Comparison of ENCODE assay signal across 36 cellular contexts in genomic region chr7:29229946-29230345, GRCh38.
"Had no signal": no experiment of that assay in that cellular context is flagged by ENCODE, and none has a peak within 500 bp of the region (broad histone marks: within the 10 kb centered on the region; RNA-seq: fewer than 3 reads in every experiment).

No MANE protein-coding gene starts in this region.

- DNase-seq: activated CD4-positive, alpha-beta memory T cell treated with anti-CD3 and anti-CD28 coated beads, Interleukin-2, amount 10 ng/mL, durations not matched to agents 7 days and 5 days; activated CD4-positive, alpha-beta T cell treated with anti-CD3 and anti-CD28 coated beads for 1 hour; activated CD4-positive, alpha-beta T cell treated with anti-CD3 and anti-CD28 coated beads for 36 hours; activated CD4-positive, alpha-beta T cell treated with anti-CD3 and anti-CD28 coated beads for 48 hours; activated CD4-positive, alpha-beta T cell treated with anti-CD3 and anti-CD28 coated beads, Interleukin-2, amount 10 ng/mL, durations not matched to agents 7 days and 5 days; activated CD4-positive, alpha-beta T cell treated with anti-CD3 and anti-CD28 coated beads, Interleukin-2, amount 50 U/mL, for 48 hours; activated CD4-positive, CD25-positive, alpha-beta regulatory T cell; activated CD8-positive, alpha-beta memory T cell treated with anti-CD3 and anti-CD28 coated beads for 24 hours; activated CD8-positive, alpha-beta memory T cell treated with anti-CD3 and anti-CD28 coated beads, Interleukin-2, amount 10 ng/mL, durations not matched to agents 7 days and 5 days; activated CD8-positive, alpha-beta memory T cell treated with anti-CD3 and anti-CD28 coated beads, Interleukin-2, amount 50 U/mL, for 48 hours; activated CD8-positive, alpha-beta T cell treated with anti-CD3 and anti-CD28 coated beads, Interleukin-2, amount 10 ng/mL, durations not matched to agents 7 days and 5 days; activated effector memory CD4-positive, alpha-beta T cell treated with Interleukin-2 at 50 U/mL for 16 hours; activated gamma-delta T cell; activated naive CD4-positive, alpha-beta T cell treated with anti-CD3 and anti-CD28 coated beads, Interleukin-2, amount 10 ng/mL, durations not matched to agents 7 days and 5 days; activated naive CD4-positive, alpha-beta T cell treated with Interleukin-2 at 50 U/mL for 16 hours; activated naive CD8-positive, alpha-beta T cell treated with anti-CD3 and anti-CD28 coated beads, Interleukin-2, amount 10 ng/mL, durations not matched to agents 7 days and 5 days; activated naive CD8-positive, alpha-beta T cell treated with anti-CD3 and anti-CD28 coated beads, Interleukin-2, amount 50 U/mL, for 24 hours; activated T-cell treated with anti-CD3 and anti-CD28 coated beads, Interleukin-2, amount 50 U/mL, for 24 hours; activated T-cell treated with anti-CD3 and anti-CD28 coated beads, Interleukin-2, amount 50 U/mL, for 48 hours; amygdala; anterior cingulate cortex; caudate nucleus; T-helper 2 cell; T-helper 9 cell; WERI-Rb-1 had no signal

- H3K27me3 ChIP-seq: ascending aorta, cardiac muscle cell had no signal

- H3K4me3 ChIP-seq: ascending aorta, cardiac muscle cell had no signal

- H3K9me3 Mint-ChIP-seq: activated CD4-positive, alpha-beta memory T cell treated with anti-CD3 and anti-CD28 coated beads, Interleukin-2, amount 10 ng/mL, durations not matched to agents 7 days and 5 days; activated CD4-positive, alpha-beta T cell treated with anti-CD3 and anti-CD28 coated beads, Interleukin-2, amount 10 ng/mL, durations not matched to agents 7 days and 5 days; activated naive CD4-positive, alpha-beta T cell treated with anti-CD3 and anti-CD28 coated beads, Interleukin-2, amount 10 ng/mL, durations not matched to agents 7 days and 5 days; activated naive CD4-positive, alpha-beta T cell treated with anti-CD3 and anti-CD28 coated beads, Interleukin-2, amount 50 U/mL, for 24 hours; activated naive CD8-positive, alpha-beta T cell treated with anti-CD3 and anti-CD28 coated beads, Interleukin-2, amount 50 U/mL, for 24 hours; activated T-cell treated with anti-CD3 and anti-CD28 coated beads, Interleukin-2, amount 50 U/mL, for 24 hours; activated T-helper 2 cell treated with anti-CD3 and anti-CD28 coated beads, Interferon-gamma antibody, Interleukin-2, Interleukin-4, amounts not matched to agents 10 μg/mL and 5 μg/mL and 100 μg/mL, durations not matched to agents 14 hours and 24 hours and 36 hours; central memory CD8-positive, alpha-beta T cell; T-helper 1 cell treated with Interleukin-12 subunit alpha and Interleukin-12 subunit beta and Interleukin-4 antibody, amounts not matched to agents 30 μg/mL and 1 μg/mL, for 36 hours; T-helper 2 cell treated with Interferon-gamma antibody and Interleukin-4, amounts not matched to agents 5 μg/mL and 100 μg/mL, for 36 hours had no signal

- H3K27ac Mint-ChIP-seq: activated CD4-positive, alpha-beta memory T cell treated with anti-CD3 and anti-CD28 coated beads, Interleukin-2, amount 10 ng/mL, durations not matched to agents 7 days and 5 days; activated CD4-positive, alpha-beta T cell treated with anti-CD3 and anti-CD28 coated beads for 36 hours; activated CD4-positive, alpha-beta T cell treated with anti-CD3 and anti-CD28 coated beads, Interleukin-2, amount 10 ng/mL, durations not matched to agents 7 days and 5 days; activated CD8-positive, alpha-beta memory T cell treated with anti-CD3 and anti-CD28 coated beads, Interleukin-2, amount 10 ng/mL, durations not matched to agents 7 days and 5 days; activated CD8-positive, alpha-beta T cell treated with anti-CD3 and anti-CD28 coated beads, Interleukin-2, amount 10 ng/mL, durations not matched to agents 7 days and 5 days; activated naive CD4-positive, alpha-beta T cell treated with anti-CD3 and anti-CD28 coated beads, Interleukin-2, amount 10 ng/mL, durations not matched to agents 7 days and 5 days; activated naive CD4-positive, alpha-beta T cell treated with anti-CD3 and anti-CD28 coated beads, Interleukin-2, amount 50 U/mL, for 24 hours; activated naive CD8-positive, alpha-beta T cell; activated naive CD8-positive, alpha-beta T cell treated with anti-CD3 and anti-CD28 coated beads, Interleukin-2, amount 10 ng/mL, durations not matched to agents 7 days and 5 days; activated naive CD8-positive, alpha-beta T cell treated with anti-CD3 and anti-CD28 coated beads, Interleukin-2, amount 50 U/mL, for 24 hours; activated T-cell treated with anti-CD3 and anti-CD28 coated beads, Interleukin-2, amount 50 U/mL, for 24 hours; activated T-helper 2 cell treated with anti-CD3 and anti-CD28 coated beads, Interferon-gamma antibody, Interleukin-2, Interleukin-4, amounts not matched to agents 10 μg/mL and 5 μg/mL and 100 μg/mL, durations not matched to agents 14 hours and 24 hours and 36 hours; T-helper 1 cell treated with Interleukin-12 subunit alpha and Interleukin-12 subunit beta and Interleukin-4 antibody, amounts not matched to agents 30 μg/mL and 1 μg/mL, for 36 hours; T-helper 2 cell treated with Interferon-gamma antibody and Interleukin-4, amounts not matched to agents 5 μg/mL and 100 μg/mL, for 36 hours; WTC11 had no signal

- H3K27me3 Mint-ChIP-seq: activated CD4-positive, alpha-beta memory T cell treated with anti-CD3 and anti-CD28 coated beads, Interleukin-2, amount 10 ng/mL, durations not matched to agents 7 days and 5 days; activated CD8-positive, alpha-beta memory T cell treated with anti-CD3 and anti-CD28 coated beads, Interleukin-2, amount 10 ng/mL, durations not matched to agents 7 days and 5 days; activated naive CD4-positive, alpha-beta T cell treated with anti-CD3 and anti-CD28 coated beads, Interleukin-2, amount 10 ng/mL, durations not matched to agents 7 days and 5 days; activated naive CD4-positive, alpha-beta T cell treated with anti-CD3 and anti-CD28 coated beads, Interleukin-2, amount 50 U/mL, for 24 hours; activated naive CD8-positive, alpha-beta T cell treated with anti-CD3 and anti-CD28 coated beads, Interleukin-2, amount 50 U/mL, for 24 hours; activated T-cell treated with anti-CD3 and anti-CD28 coated beads, Interleukin-2, amount 50 U/mL, for 24 hours; brain; central memory CD8-positive, alpha-beta T cell had no signal

- ATAC-seq: activated CD4-positive, alpha-beta T cell treated with anti-CD3 and anti-CD28 coated beads for 36 hours; activated CD4-positive, CD25-positive, alpha-beta regulatory T cell treated with anti-CD3 and anti-CD28 coated beads, Interleukin-2, amount 50 U/mL, for 24 hours; activated CD8-positive, alpha-beta memory T cell treated with anti-CD3 and anti-CD28 coated beads, Interleukin-2, amount 10 ng/mL, durations not matched to agents 7 days and 5 days; activated CD8-positive, alpha-beta T cell treated with anti-CD3 and anti-CD28 coated beads, Interleukin-2, amount 10 ng/mL, durations not matched to agents 7 days and 5 days; activated naive CD8-positive, alpha-beta T cell treated with anti-CD3 and anti-CD28 coated beads, Interleukin-2, amount 50 U/mL, for 24 hours; WTC11 had no signal

- H3K36me3 ChIP-seq: ascending aorta, cardiac muscle cell, WERI-Rb-1 had no signal

- H3K4me1 ChIP-seq: ascending aorta had no signal

- H3K36me3 Mint-ChIP-seq: activated naive CD4-positive, alpha-beta T cell treated with anti-CD3 and anti-CD28 coated beads, Interleukin-2, amount 10 ng/mL, durations not matched to agents 7 days and 5 days; activated naive CD4-positive, alpha-beta T cell treated with anti-CD3 and anti-CD28 coated beads, Interleukin-2, amount 50 U/mL, for 24 hours; activated naive CD8-positive, alpha-beta T cell; activated naive CD8-positive, alpha-beta T cell treated with anti-CD3 and anti-CD28 coated beads, Interleukin-2, amount 10 ng/mL, durations not matched to agents 7 days and 5 days had no signal

- H3K9me3 ChIP-seq: ascending aorta had no signal

- H3K4me1 Mint-ChIP-seq: activated naive CD4-positive, alpha-beta T cell treated with anti-CD3 and anti-CD28 coated beads, Interleukin-2, amount 10 ng/mL, durations not matched to agents 7 days and 5 days; activated naive CD4-positive, alpha-beta T cell treated with anti-CD3 and anti-CD28 coated beads, Interleukin-2, amount 50 U/mL, for 24 hours; activated naive CD8-positive, alpha-beta T cell treated with anti-CD3 and anti-CD28 coated beads, Interleukin-2, amount 10 ng/mL, durations not matched to agents 7 days and 5 days had no signal

- H3K27ac ChIP-seq: ascending aorta, cardiac muscle cell, WERI-Rb-1 had no signal

- H3K4me3 Mint-ChIP-seq: activated CD4-positive, alpha-beta memory T cell treated with anti-CD3 and anti-CD28 coated beads, Interleukin-2, amount 10 ng/mL, durations not matched to agents 7 days and 5 days; activated CD4-positive, alpha-beta T cell treated with anti-CD3 and anti-CD28 coated beads for 36 hours; activated CD4-positive, alpha-beta T cell treated with anti-CD3 and anti-CD28 coated beads, Interleukin-2, amount 10 ng/mL, durations not matched to agents 7 days and 5 days; activated CD8-positive, alpha-beta memory T cell treated with anti-CD3 and anti-CD28 coated beads, Interleukin-2, amount 10 ng/mL, durations not matched to agents 7 days and 5 days; activated CD8-positive, alpha-beta T cell treated with anti-CD3 and anti-CD28 coated beads, Interleukin-2, amount 10 ng/mL, durations not matched to agents 7 days and 5 days; activated naive CD4-positive, alpha-beta T cell treated with anti-CD3 and anti-CD28 coated beads, Interleukin-2, amount 10 ng/mL, durations not matched to agents 7 days and 5 days; activated naive CD4-positive, alpha-beta T cell treated with anti-CD3 and anti-CD28 coated beads, Interleukin-2, amount 50 U/mL, for 24 hours; activated naive CD8-positive, alpha-beta T cell; activated naive CD8-positive, alpha-beta T cell treated with anti-CD3 and anti-CD28 coated beads, Interleukin-2, amount 10 ng/mL, durations not matched to agents 7 days and 5 days; activated naive CD8-positive, alpha-beta T cell treated with anti-CD3 and anti-CD28 coated beads, Interleukin-2, amount 50 U/mL, for 24 hours; activated T-cell treated with anti-CD3 and anti-CD28 coated beads, Interleukin-2, amount 50 U/mL, for 24 hours; brain; central memory CD8-positive, alpha-beta T cell; T-helper 1 cell treated with Interleukin-12 subunit alpha and Interleukin-12 subunit beta and Interleukin-4 antibody, amounts not matched to agents 30 μg/mL and 1 μg/mL, for 36 hours; T-helper 2 cell treated with Interferon-gamma antibody and Interleukin-4, amounts not matched to agents 5 μg/mL and 100 μg/mL, for 36 hours; WTC11 had no signal
